1 cellular context compared by ENCODE assay signal in the genomic region with DNA sequence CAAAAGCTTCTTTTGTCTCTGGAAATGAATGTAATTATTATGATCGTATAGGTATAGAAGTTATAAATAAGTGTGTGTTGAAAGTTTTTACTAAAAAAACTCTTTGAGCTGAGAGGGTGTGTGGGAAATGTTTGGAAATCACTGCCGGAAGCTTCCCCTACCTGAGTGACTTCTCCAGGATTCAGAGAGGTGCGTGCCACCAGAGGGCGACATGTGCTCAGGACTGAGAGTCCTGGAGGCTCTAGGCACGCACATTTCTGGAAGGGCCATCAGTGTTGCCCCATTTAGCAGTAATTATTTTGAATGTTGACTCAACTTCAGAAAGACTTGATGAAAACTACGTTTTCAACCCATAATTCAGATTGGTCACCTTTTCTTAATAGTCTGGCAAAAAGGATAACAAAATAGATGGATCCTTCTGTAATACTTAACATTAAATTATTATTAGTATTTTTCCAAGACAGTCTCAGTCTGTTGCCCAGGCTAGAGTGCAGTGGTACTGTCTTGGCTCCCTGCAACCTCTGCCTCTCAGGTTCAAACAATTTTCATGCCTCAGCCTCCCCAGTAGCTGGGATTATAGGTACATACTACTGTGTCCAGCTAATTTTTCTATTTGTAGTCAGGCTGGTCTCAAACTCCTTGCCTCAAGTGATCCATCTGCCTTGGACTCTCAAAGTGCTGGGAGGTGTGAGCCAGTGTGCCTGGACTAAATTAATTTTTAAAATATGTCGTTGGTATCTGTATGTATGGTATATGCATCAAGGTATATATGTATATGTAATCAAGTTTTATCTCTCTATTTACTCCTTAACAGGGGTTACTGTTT.
TF ChIP-seq lines count a peak whose summit lies in the region.

No MANE protein-coding gene starts in this region.

TF ChIP-seq in HepG2, 621 proteins besides CTCF, POLR2A, EP300 and RAD21 (continued from another document and continues in another):
- TF ChIP-seq, protein P1, sequence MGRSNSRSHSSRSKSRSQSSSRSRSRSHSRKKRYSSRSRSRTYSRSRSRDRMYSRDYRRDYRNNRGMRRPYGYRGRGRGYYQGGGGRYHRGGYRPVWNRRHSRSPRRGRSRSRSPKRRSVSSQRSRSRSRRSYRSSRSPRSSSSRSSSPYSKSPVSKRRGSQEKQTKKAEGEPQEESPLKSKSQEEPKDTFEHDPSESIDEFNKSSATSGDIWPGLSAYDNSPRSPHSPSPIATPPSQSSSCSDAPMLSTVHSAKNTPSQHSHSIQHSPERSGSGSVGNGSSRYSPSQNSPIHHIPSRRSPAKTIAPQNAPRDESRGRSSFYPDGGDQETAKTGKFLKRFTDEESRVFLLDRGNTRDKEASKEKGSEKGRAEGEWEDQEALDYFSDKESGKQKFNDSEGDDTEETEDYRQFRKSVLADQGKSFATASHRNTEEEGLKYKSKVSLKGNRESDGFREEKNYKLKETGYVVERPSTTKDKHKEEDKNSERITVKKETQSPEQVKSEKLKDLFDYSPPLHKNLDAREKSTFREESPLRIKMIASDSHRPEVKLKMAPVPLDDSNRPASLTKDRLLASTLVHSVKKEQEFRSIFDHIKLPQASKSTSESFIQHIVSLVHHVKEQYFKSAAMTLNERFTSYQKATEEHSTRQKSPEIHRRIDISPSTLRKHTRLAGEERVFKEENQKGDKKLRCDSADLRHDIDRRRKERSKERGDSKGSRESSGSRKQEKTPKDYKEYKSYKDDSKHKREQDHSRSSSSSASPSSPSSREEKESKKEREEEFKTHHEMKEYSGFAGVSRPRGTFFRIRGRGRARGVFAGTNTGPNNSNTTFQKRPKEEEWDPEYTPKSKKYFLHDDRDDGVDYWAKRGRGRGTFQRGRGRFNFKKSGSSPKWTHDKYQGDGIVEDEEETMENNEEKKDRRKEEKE (IDR thresholded peaks at IDR 0.05): no peak
- TF ChIP-seq, protein P2, sequence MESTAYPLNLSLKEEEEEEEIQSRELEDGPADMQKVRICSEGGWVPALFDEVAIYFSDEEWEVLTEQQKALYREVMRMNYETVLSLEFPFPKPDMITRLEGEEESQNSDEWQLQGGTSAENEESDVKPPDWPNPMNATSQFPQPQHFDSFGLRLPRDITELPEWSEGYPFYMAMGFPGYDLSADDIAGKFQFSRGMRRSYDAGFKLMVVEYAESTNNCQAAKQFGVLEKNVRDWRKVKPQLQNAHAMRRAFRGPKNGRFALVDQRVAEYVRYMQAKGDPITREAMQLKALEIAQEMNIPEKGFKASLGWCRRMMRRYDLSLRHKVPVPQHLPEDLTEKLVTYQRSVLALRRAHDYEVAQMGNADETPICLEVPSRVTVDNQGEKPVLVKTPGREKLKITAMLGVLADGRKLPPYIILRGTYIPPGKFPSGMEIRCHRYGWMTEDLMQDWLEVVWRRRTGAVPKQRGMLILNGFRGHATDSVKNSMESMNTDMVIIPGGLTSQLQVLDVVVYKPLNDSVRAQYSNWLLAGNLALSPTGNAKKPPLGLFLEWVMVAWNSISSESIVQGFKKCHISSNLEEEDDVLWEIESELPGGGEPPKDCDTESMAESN (CRISPR knock-in tag; conservative IDR thresholded peaks at IDR 0.05): no peak
- TF ChIP-seq RERE (CRISPR knock-in tag; IDR thresholded peaks at IDR 0.05; ENCODE audit: low read depth) (no peak), ATF3 (CRISPR knock-in tag; IDR thresholded peaks at IDR 0.05) (no peak), SCMH1 (CRISPR knock-in tag; IDR thresholded peaks at IDR 0.05; ENCODE audit: borderline replicate concordance) (no peak), ZGPAT (CRISPR knock-in tag; IDR thresholded peaks at IDR 0.05) (0 out of 2 replicates have a peak, but pooled peaks have one; percentile 25), ZNF484 (CRISPR knock-in tag; IDR thresholded peaks at IDR 0.05; ENCODE audit: borderline replicate concordance, low read depth) (no peak), ZSCAN20 (CRISPR knock-in tag; IDR thresholded peaks at IDR 0.05; ENCODE audit: borderline replicate concordance) (no peak), ZNF281 (CRISPR knock-in tag; IDR thresholded peaks at IDR 0.05; ENCODE audit: borderline replicate concordance) (no peak), HMG20A (CRISPR knock-in tag; IDR thresholded peaks at IDR 0.05; ENCODE audit: borderline replicate concordance) (peak; percentile 44; the same call in 1 of the 2 replicates), ZNF550 (CRISPR knock-in tag; IDR thresholded peaks at IDR 0.05; ENCODE audit: borderline replicate concordance) (no peak), NBN (conservative IDR thresholded peaks at IDR 0.05) (no peak), HMGXB3 (CRISPR knock-in tag; IDR thresholded peaks at IDR 0.05; ENCODE audit: borderline replicate concordance) (no peak), NPAS2 (CRISPR knock-in tag; IDR thresholded peaks at IDR 0.05; ENCODE audit: borderline replicate concordance) (no peak), ZNF616 (CRISPR knock-in tag; IDR thresholded peaks at IDR 0.05; ENCODE audit: low read depth) (no peak), TP53 (CRISPR knock-in tag; conservative IDR thresholded peaks at IDR 0.05) (no peak), RELA (CRISPR knock-in tag; IDR thresholded peaks at IDR 0.05) (no peak), MAF1 (CRISPR knock-in tag; IDR thresholded peaks at IDR 0.05; ENCODE audit: borderline replicate concordance) (no peak), ZNF224 (CRISPR knock-in tag; IDR thresholded peaks at IDR 0.05) (no peak)
- TF ChIP-seq, protein P3, sequence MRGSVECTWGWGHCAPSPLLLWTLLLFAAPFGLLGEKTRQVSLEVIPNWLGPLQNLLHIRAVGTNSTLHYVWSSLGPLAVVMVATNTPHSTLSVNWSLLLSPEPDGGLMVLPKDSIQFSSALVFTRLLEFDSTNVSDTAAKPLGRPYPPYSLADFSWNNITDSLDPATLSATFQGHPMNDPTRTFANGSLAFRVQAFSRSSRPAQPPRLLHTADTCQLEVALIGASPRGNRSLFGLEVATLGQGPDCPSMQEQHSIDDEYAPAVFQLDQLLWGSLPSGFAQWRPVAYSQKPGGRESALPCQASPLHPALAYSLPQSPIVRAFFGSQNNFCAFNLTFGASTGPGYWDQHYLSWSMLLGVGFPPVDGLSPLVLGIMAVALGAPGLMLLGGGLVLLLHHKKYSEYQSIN (CRISPR knock-in tag; IDR thresholded peaks at IDR 0.05; ENCODE audit: borderline replicate concordance): no peak
- TF ChIP-seq, protein P4, sequence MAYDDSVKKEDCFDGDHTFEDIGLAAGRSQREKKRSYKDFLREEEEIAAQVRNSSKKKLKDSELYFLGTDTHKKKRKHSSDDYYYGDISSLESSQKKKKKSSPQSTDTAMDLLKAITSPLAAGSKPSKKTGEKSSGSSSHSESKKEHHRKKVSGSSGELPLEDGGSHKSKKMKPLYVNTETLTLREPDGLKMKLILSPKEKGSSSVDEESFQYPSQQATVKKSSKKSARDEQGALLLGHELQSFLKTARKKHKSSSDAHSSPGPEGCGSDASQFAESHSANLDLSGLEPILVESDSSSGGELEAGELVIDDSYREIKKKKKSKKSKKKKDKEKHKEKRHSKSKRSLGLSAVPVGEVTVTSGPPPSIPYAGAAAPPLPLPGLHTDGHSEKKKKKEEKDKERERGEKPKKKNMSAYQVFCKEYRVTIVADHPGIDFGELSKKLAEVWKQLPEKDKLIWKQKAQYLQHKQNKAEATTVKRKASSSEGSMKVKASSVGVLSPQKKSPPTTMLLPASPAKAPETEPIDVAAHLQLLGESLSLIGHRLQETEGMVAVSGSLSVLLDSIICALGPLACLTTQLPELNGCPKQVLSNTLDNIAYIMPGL (CRISPR knock-in tag; IDR thresholded peaks at IDR 0.05; ENCODE audit: borderline replicate concordance in 1 of 2, low read depth in 1 of 2): 0 out of 4 replicates have a peak, but pooled peaks of 1 of the 2 experiments have one; percentile 30
